Comparison of ENCODE assay signal across 8 cellular contexts in genomic region chr10:22666287-22667092, GRCh38. TPM values are rescaled to one million over a fixed set of nuclear protein-coding genes. Genes with fewer than 3 reads are reported as not detected.
DNase-seq lines count a peak whose midpoint lies in the region; ATAC-seq and TF ChIP-seq lines count a peak whose summit lies in the region.

No MANE protein-coding gene starts in this region.

- peaks cover 98% of the 10 kb centered on the region for H3K79me2 ChIP-seq in GM23338 (replicated peaks; ENCODE audit: insufficient read depth)

- H3K4me2 ChIP-seq in GM23338 = peak overlapping the region; percentile 17; the same call in 1 of the 2 replicates

- DNase-seq in GM23338 (ENCODE audit: low spot score) = no peak
- peak; percentile 37 for DNase-seq in NCI-H146 (lab: John Stamatoyannopoulos, UW)
- DNase-seq in brain microvascular endothelial cell = peak; percentile 48
- no peak for DNase-seq in iPS-NIHi7 (ENCODE audit: extremely low spot score)
- no peak for DNase-seq in retina
- DNase-seq in NCI-H1105 (lab: John Stamatoyannopoulos, UW) = no peak

- H3K4me3 ChIP-seq in GM23338 (no peak overlapping the region), brain microvascular endothelial cell (ENCODE audit: low read depth, low read length) (no peak overlapping the region)

- H3K4me1 Mint-ChIP-seq in GM23338 = peaks cover 47% of the 10 kb centered on the region
- peaks cover 94% of the 10 kb centered on the region for H3K4me1 Mint-ChIP-seq in stimulated activated naive CD8-positive, alpha-beta T cell treated with anti-CD3 and anti-CD28 coated beads, Interleukin-15, Interleukin-2, amounts not matched to agents 100 ng/mL and 50 ng/mL, for 24 hours (ENCODE audit: low read depth)

- in situ Hi-C loops in brain microvascular endothelial cell (cut with HindIII; ENCODE audit: low pct_ligation_motif_present, low sequenced_read_pairs) = no loop called here

- no peaks in the 10 kb centered on the region for H3K9me2 ChIP-seq in GM23338 (ENCODE audit: insufficient read depth)

- H3K27me3 ChIP-seq in GM23338 (ENCODE audit: insufficient read depth) = no peaks in the 10 kb centered on the region
- H3K27me3 ChIP-seq in brain microvascular endothelial cell (replicated peaks) = no peaks in the 10 kb centered on the region

- no peak overlapping the region for H3K4me3 Mint-ChIP-seq in GM23338
- peak overlapping the region; percentile 75 for H3K4me3 Mint-ChIP-seq in stimulated activated naive CD8-positive, alpha-beta T cell treated with anti-CD3 and anti-CD28 coated beads, Interleukin-15, Interleukin-2, amounts not matched to agents 100 ng/mL and 50 ng/mL, for 24 hours

- H3K27ac Mint-ChIP-seq in GM23338 = peak overlapping the region; percentile 71
- H3K27ac Mint-ChIP-seq in stimulated activated naive CD8-positive, alpha-beta T cell treated with anti-CD3 and anti-CD28 coated beads, Interleukin-15, Interleukin-2, amounts not matched to agents 100 ng/mL and 50 ng/mL, for 24 hours = peak overlapping the region; percentile 81

- peaks cover 57% of the 10 kb centered on the region for H3K4me1 ChIP-seq in GM23338 (ENCODE audit: insufficient read depth)

- no peaks in the 10 kb centered on the region for H3F3A ChIP-seq in GM23338 (replicated peaks; ENCODE audit: low read depth)

- TF ChIP-seq CTCF in GM23338 (conservative IDR thresholded peaks at IDR 0.05; ENCODE audit: low read depth in 2 of 2) = no peak
- TF ChIP-seq CTCF in brain microvascular endothelial cell (IDR thresholded peaks at IDR 0.05; ENCODE audit: low read depth, low read length, missing control alignments) = no peak

- no peaks in the 10 kb centered on the region for H3K9me3 Mint-ChIP-seq in GM23338
- H3K9me3 Mint-ChIP-seq in stimulated activated naive CD8-positive, alpha-beta T cell treated with anti-CD3 and anti-CD28 coated beads, Interleukin-15, Interleukin-2, amounts not matched to agents 100 ng/mL and 50 ng/mL, for 24 hours = no peaks in the 10 kb centered on the region

- peaks cover 5% of the 10 kb centered on the region for H3K27me3 Mint-ChIP-seq in GM23338 (ENCODE audit: insufficient read depth, low read depth, poor library complexity)
- H3K27me3 Mint-ChIP-seq in stimulated activated naive CD8-positive, alpha-beta T cell treated with anti-CD3 and anti-CD28 coated beads, Interleukin-15, Interleukin-2, amounts not matched to agents 100 ng/mL and 50 ng/mL, for 24 hours = no peaks in the 10 kb centered on the region

- no peak overlapping the region for H2AFZ ChIP-seq in GM23338

- no peak overlapping the region for H3K27ac ChIP-seq in GM23338 (ENCODE audit: low read depth)
- H3K27ac ChIP-seq in brain microvascular endothelial cell = no peak overlapping the region

- ATAC-seq in GM18517 (IDR thresholded peaks at IDR 0.05; ENCODE audit: unreplicated experiment) (peak; percentile 76), GM23338 (no peak)

- no peaks in the 10 kb centered on the region for H3K36me3 Mint-ChIP-seq in GM23338 (ENCODE audit: low read depth)
- peaks cover 8% of the 10 kb centered on the region for H3K36me3 Mint-ChIP-seq in stimulated activated naive CD8-positive, alpha-beta T cell treated with anti-CD3 and anti-CD28 coated beads, Interleukin-15, Interleukin-2, amounts not matched to agents 100 ng/mL and 50 ng/mL, for 24 hours (ENCODE audit: low read depth)

- peaks cover 3% of the 10 kb centered on the region; the same call in 1 of the 2 replicates for H4K20me1 ChIP-seq in GM23338 (replicated peaks; ENCODE audit: insufficient read depth)

- H3K36me3 ChIP-seq in GM23338 (ENCODE audit: insufficient read depth) = no peaks in the 10 kb centered on the region
- no peaks in the 10 kb centered on the region for H3K36me3 ChIP-seq in brain microvascular endothelial cell (replicated peaks)

TF ChIP-seq in GM23338, 12 proteins besides CTCF, POLR2A, EP300 and RAD21 (continues in another document):
- TF ChIP-seq ETS1 (IDR thresholded peaks at IDR 0.05) (no peak), STAT1 (IDR thresholded peaks at IDR 0.05; ENCODE audit: unreplicated experiment) (no peak), EZH2 (IDR thresholded peaks at IDR 0.05; ENCODE audit: low read depth, unreplicated experiment) (no peak), NANOG (IDR thresholded peaks at IDR 0.05; ENCODE audit: borderline replicate concordance) (no peak), ZNF114 (CRISPR knock-in tag; IDR thresholded peaks at IDR 0.05) (no peak), POLR2AphosphoS5 (IDR thresholded peaks at IDR 0.05; ENCODE audit: low read depth) (no peak)
- TF ChIP-seq, protein P1, sequence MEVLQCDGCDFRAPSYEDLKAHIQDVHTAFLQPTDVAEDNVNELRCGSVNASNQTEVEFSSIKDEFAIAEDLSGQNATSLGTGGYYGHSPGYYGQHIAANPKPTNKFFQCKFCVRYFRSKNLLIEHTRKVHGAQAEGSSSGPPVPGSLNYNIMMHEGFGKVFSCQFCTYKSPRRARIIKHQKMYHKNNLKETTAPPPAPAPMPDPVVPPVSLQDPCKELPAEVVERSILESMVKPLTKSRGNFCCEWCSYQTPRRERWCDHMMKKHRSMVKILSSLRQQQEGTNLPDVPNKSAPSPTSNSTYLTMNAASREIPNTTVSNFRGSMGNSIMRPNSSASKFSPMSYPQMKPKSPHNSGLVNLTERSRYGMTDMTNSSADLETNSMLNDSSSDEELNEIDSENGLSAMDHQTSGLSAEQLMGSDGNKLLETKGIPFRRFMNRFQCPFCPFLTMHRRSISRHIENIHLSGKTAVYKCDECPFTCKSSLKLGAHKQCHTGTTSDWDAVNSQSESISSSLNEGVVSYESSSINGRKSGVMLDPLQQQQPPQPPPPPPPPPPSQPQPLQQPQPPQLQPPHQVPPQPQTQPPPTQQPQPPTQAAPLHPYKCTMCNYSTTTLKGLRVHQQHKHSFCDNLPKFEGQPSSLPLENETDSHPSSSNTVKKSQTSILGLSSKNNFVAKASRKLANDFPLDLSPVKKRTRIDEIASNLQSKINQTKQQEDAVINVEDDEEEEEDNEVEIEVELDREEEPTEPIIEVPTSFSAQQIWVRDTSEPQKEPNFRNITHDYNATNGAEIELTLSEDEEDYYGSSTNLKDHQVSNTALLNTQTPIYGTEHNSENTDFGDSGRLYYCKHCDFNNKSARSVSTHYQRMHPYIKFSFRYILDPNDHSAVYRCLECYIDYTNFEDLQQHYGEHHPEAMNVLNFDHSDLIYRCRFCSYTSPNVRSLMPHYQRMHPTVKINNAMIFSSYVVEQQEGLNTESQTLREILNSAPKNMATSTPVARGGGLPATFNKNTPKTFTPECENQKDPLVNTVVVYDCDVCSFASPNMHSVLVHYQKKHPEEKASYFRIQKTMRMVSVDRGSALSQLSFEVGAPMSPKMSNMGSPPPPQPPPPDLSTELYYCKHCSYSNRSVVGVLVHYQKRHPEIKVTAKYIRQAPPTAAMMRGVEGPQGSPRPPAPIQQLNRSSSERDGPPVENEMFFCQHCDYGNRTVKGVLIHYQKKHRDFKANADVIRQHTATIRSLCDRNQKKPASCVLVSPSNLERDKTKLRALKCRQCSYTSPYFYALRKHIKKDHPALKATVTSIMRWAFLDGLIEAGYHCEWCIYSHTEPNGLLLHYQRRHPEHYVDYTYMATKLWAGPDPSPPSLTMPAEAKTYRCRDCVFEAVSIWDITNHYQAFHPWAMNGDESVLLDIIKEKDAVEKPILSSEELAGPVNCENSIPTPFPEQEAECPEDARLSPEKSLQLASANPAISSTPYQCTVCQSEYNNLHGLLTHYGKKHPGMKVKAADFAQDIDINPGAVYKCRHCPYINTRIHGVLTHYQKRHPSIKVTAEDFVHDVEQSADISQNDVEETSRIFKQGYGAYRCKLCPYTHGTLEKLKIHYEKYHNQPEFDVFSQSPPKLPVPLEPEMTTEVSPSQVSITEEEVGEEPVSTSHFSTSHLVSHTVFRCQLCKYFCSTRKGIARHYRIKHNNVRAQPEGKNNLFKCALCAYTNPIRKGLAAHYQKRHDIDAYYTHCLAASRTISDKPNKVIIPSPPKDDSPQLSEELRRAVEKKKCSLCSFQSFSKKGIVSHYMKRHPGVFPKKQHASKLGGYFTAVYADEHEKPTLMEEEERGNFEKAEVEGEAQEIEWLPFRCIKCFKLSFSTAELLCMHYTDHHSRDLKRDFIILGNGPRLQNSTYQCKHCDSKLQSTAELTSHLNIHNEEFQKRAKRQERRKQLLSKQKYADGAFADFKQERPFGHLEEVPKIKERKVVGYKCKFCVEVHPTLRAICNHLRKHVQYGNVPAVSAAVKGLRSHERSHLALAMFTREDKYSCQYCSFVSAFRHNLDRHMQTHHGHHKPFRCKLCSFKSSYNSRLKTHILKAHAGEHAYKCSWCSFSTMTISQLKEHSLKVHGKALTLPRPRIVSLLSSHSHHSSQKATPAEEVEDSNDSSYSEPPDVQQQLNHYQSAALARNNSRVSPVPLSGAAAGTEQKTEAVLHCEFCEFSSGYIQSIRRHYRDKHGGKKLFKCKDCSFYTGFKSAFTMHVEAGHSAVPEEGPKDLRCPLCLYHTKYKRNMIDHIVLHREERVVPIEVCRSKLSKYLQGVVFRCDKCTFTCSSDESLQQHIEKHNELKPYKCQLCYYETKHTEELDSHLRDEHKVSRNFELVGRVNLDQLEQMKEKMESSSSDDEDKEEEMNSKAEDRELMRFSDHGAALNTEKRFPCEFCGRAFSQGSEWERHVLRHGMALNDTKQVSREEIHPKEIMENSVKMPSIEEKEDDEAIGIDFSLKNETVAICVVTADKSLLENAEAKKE (CRISPR knock-in tag; IDR thresholded peaks at IDR 0.05) = no peak

RNA-seq across cellular contexts. Expression of gene PIP4K2A, which starts 47.9 kb away (rescaled TPM):
- total RNA-seq in GM23338 (2014; rRNA removed; shearing (Covaris generic)) = 40.1 and 44.4 TPM in 2 replicates
- polyA plus RNA-seq in GM23338 (2016; fragmentation: Nextera tagmentation; extraction: Ambion mirVana) = 39.9 and 40.3 TPM in 2 replicates

Comparison
In these comparisons a context has a peak if more than half of its experiments do, and no peak if none do; other contexts are left out.
1. DNase-seq: peak in NCI-H146 (single experiment) and brain microvascular endothelial cell (single experiment); none in GM23338 (single experiment), iPS-NIHi7 (single experiment), retina (single experiment) and NCI-H1105 (single experiment).